ENCODE assay signal across 8 cellular contexts in the genomic region with DNA sequence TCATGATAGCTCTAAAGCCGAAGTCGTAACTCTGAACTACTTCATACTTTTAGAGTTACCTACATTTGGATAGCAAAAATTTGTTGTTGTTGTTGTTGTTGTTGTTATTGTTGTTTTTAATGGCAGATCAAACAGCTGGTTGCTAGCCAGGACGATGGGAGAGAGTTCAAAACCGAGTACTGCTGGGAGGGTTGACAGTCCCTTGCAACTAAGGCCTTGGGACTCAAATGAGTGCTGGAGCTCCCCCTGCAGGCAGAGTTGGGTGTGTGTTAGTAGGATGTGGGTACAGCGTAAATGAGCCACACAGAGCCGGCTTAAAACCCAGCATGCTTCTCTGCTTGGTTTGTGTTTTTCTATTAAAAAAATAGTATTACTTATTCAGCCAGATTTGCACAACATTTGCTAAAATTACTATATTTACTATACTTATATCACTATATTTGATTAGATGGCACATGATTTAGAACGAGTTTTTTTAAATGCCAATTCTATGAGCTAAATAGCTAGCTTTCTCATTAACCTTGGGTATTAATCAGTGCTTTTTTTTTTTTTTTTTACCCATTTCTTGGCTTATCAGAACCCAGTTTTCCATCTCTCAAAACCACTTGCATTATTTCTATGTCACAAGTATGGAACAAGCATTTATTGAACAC.
DNase-seq lines count a peak whose midpoint lies in the region; FAIRE-seq and TF ChIP-seq lines count a peak whose summit lies in the region.

No MANE protein-coding gene starts in this region.

- H3K4me3 Mint-ChIP-seq in Caco-2 (ENCODE audit: unreplicated experiment) = no peak overlapping the region

- no peak overlapping the region for H3K4me3 ChIP-seq in Caco-2 (ENCODE audit: low read depth, low read length)

- POLR2A ChIA-PET in Caco-2 (lab: Charles Lee) = no interaction called here

- CTCF ChIA-PET in Caco-2 (lab: Charles Lee) = interaction anchor here (0.7 to 2.8 kb wide), 7 partner anchors 9 to 306 kb away, joined by 3 to 39 read pairs (median 5); a partner anchor contains a TSS

- intact Hi-C loops in Caco-2 (cut with micrococcal nuclease; ENCODE audit: unreplicated experiment) = loop anchor here (1.0 to 10.0 kb wide), 2 partner anchors 305 to 448 kb away; no protein-coding TSS in a partner anchor

- H3K9me3 ChIP-seq in Caco-2 = no peaks in the 10 kb centered on the region

- no peaks in the 10 kb centered on the region for H3K4me1 Mint-ChIP-seq in Caco-2 (ENCODE audit: low read depth, unreplicated experiment)

- H3K4me1 ChIP-seq in Caco-2 = no peaks in the 10 kb centered on the region

- DNase-seq in Caco-2 (peak; percentile 76 to 77), GM20000 (ENCODE audit: low spot score) (peak; percentile 82), HT1080 (ENCODE audit: low read depth) (peak; percentile 69), NOMO-1 (lab: John Stamatoyannopoulos, UW; ENCODE audit: unreplicated experiment in 2 of 2) (peak; percentile 63 to 79), midbrain (lab: John Stamatoyannopoulos, UW) (peak; percentile 84)
- peak; percentile 93 for DNase-seq in activated CD8-positive, alpha-beta memory T cell treated with anti-CD3 and anti-CD28 coated beads for 24 hours
- DNase-seq in stimulated activated CD8-positive, alpha-beta memory T cell treated with anti-CD3 and anti-CD28 coated beads, Interleukin-4, amount 100 ng/mL, for 4 hours (ENCODE audit: low read depth in 2 of 2, low spot score in 1 of 2) = peak; percentile 61 to 75

- H3K27ac Mint-ChIP-seq in Caco-2 (ENCODE audit: unreplicated experiment) = no peak overlapping the region

- peak; percentile 88 for FAIRE-seq in endometrium (lab: Jason Lieb, UNC)

- H3K9me3 Mint-ChIP-seq in Caco-2 (ENCODE audit: unreplicated experiment) = no peaks in the 10 kb centered on the region

- H3K36me3 Mint-ChIP-seq in Caco-2 (ENCODE audit: insufficient read depth, unreplicated experiment) = no peaks in the 10 kb centered on the region

- no peaks in the 10 kb centered on the region for H3K27me3 ChIP-seq in Caco-2 (replicated peaks; ENCODE audit: control insufficient read depth, insufficient read depth, low read length)

- TF ChIP-seq CTCF in Caco-2 (IDR thresholded peaks at IDR 0.05; ENCODE audit: insufficient read depth in 1 of 2, low read depth in 1 of 2, low read length in 1 of 2, severe bottlenecking in 1 of 2, unreplicated experiment in 1 of 2) = peak; percentile 74 to 75
- TF ChIP-seq CTCF in GM20000 (IDR thresholded peaks at IDR 0.05; ENCODE audit: extremely low read depth, missing control alignments) = peak; percentile 91

- H3K36me3 ChIP-seq in Caco-2 (ENCODE audit: control insufficient read depth, insufficient read depth, low read length) = no peaks in the 10 kb centered on the region

- H3K27me3 Mint-ChIP-seq in Caco-2 (ENCODE audit: insufficient read depth, unreplicated experiment) = peaks cover 2% of the 10 kb centered on the region

- BruUV-seq in Caco-2 (replicated peaks; lab: Mats Ljungman, UMichigan) = no TSS peak
